1 cellular context compared by ENCODE assay signal in the genomic region with DNA sequence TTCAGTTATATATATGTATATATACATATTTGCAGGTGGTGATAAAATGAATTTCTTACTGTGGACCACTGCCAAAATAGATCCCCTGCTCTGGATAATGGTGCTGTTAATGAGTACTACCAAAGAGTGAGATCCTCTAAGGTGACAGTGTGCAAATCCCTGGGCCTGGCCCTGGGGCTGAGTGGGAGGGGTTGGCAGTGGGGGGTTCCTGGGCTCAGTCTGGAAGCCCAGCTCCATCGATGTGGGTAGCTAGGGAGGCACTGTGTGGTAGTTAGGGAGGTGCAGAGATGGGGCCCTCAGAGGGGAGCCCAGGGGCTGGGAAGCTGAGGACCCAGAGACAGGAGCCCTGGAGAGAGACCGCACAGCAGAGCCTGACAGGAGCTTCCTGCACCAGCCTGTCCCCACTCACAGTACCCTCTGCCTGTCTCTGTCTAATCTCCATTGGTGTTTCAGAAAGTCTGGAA.
TF ChIP-seq lines count a peak whose summit lies in the region.

No MANE protein-coding gene starts in this region.

TF ChIP-seq in IMR-90, 13 proteins besides CTCF, POLR2A, EP300 and RAD21 (continued from another document):
- TF ChIP-seq, protein P1, sequence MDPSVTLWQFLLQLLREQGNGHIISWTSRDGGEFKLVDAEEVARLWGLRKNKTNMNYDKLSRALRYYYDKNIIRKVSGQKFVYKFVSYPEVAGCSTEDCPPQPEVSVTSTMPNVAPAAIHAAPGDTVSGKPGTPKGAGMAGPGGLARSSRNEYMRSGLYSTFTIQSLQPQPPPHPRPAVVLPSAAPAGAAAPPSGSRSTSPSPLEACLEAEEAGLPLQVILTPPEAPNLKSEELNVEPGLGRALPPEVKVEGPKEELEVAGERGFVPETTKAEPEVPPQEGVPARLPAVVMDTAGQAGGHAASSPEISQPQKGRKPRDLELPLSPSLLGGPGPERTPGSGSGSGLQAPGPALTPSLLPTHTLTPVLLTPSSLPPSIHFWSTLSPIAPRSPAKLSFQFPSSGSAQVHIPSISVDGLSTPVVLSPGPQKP (IDR thresholded peaks at IDR 0.05; ENCODE audit: borderline replicate concordance, low read depth, low read length) = no peak
- TF ChIP-seq RFX5 (IDR thresholded peaks at IDR 0.05; ENCODE audit: low read depth, low read length) = no peak
- no peak for TF ChIP-seq CEBPB (IDR thresholded peaks at IDR 0.05; ENCODE audit: low read depth, low read length)
- no peak for TF ChIP-seq SMC3 (IDR thresholded peaks at IDR 0.05; ENCODE audit: low read depth, low read length)
- TF ChIP-seq BHLHE40 (IDR thresholded peaks at IDR 0.05; ENCODE audit: low read depth, low read length) = no peak
- TF ChIP-seq FOS (IDR thresholded peaks at IDR 0.05; ENCODE audit: low read depth, low read length) = no peak
- no peak for TF ChIP-seq CHD1 (IDR thresholded peaks at IDR 0.05; ENCODE audit: low read depth, low read length)
- TF ChIP-seq MXI1 (IDR thresholded peaks at IDR 0.05; ENCODE audit: borderline replicate concordance, low read depth, low read length) = no peak
- no peak for TF ChIP-seq RCOR1 (IDR thresholded peaks at IDR 0.05; ENCODE audit: insufficient replicate concordance, low read length)
- TF ChIP-seq NFE2L2 (IDR thresholded peaks at IDR 0.05; ENCODE audit: low read depth, low read length) = no peak
- TF ChIP-seq MAZ (IDR thresholded peaks at IDR 0.05; ENCODE audit: borderline replicate concordance, low read depth, low read length) = no peak
